In the genomic region with DNA sequence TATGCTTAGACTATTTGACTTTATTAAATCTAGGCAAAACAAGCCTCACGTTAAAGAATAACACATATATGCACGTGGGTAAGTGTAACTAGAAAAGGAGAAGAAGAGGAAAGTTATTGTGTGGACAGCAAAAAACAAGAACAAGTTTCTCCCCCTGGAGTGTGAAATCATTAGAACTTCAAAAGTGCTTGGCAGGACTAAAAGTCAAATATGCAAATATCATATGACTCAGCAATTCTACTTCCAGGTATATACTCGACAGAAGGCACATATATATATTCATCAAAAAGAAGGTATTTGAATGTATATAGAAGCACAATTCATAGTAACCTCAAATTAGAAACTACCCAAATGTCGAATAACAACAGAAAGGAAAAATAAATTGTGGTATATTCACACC, we compare ENCODE assay signal across 1 cellular context.
TF ChIP-seq lines count a peak whose summit lies in the region.

No MANE protein-coding gene starts in this region.

TF ChIP-seq in GM23338, 12 proteins besides CTCF, POLR2A, EP300 and RAD21 (continued from another document):
- TF ChIP-seq, protein P1, sequence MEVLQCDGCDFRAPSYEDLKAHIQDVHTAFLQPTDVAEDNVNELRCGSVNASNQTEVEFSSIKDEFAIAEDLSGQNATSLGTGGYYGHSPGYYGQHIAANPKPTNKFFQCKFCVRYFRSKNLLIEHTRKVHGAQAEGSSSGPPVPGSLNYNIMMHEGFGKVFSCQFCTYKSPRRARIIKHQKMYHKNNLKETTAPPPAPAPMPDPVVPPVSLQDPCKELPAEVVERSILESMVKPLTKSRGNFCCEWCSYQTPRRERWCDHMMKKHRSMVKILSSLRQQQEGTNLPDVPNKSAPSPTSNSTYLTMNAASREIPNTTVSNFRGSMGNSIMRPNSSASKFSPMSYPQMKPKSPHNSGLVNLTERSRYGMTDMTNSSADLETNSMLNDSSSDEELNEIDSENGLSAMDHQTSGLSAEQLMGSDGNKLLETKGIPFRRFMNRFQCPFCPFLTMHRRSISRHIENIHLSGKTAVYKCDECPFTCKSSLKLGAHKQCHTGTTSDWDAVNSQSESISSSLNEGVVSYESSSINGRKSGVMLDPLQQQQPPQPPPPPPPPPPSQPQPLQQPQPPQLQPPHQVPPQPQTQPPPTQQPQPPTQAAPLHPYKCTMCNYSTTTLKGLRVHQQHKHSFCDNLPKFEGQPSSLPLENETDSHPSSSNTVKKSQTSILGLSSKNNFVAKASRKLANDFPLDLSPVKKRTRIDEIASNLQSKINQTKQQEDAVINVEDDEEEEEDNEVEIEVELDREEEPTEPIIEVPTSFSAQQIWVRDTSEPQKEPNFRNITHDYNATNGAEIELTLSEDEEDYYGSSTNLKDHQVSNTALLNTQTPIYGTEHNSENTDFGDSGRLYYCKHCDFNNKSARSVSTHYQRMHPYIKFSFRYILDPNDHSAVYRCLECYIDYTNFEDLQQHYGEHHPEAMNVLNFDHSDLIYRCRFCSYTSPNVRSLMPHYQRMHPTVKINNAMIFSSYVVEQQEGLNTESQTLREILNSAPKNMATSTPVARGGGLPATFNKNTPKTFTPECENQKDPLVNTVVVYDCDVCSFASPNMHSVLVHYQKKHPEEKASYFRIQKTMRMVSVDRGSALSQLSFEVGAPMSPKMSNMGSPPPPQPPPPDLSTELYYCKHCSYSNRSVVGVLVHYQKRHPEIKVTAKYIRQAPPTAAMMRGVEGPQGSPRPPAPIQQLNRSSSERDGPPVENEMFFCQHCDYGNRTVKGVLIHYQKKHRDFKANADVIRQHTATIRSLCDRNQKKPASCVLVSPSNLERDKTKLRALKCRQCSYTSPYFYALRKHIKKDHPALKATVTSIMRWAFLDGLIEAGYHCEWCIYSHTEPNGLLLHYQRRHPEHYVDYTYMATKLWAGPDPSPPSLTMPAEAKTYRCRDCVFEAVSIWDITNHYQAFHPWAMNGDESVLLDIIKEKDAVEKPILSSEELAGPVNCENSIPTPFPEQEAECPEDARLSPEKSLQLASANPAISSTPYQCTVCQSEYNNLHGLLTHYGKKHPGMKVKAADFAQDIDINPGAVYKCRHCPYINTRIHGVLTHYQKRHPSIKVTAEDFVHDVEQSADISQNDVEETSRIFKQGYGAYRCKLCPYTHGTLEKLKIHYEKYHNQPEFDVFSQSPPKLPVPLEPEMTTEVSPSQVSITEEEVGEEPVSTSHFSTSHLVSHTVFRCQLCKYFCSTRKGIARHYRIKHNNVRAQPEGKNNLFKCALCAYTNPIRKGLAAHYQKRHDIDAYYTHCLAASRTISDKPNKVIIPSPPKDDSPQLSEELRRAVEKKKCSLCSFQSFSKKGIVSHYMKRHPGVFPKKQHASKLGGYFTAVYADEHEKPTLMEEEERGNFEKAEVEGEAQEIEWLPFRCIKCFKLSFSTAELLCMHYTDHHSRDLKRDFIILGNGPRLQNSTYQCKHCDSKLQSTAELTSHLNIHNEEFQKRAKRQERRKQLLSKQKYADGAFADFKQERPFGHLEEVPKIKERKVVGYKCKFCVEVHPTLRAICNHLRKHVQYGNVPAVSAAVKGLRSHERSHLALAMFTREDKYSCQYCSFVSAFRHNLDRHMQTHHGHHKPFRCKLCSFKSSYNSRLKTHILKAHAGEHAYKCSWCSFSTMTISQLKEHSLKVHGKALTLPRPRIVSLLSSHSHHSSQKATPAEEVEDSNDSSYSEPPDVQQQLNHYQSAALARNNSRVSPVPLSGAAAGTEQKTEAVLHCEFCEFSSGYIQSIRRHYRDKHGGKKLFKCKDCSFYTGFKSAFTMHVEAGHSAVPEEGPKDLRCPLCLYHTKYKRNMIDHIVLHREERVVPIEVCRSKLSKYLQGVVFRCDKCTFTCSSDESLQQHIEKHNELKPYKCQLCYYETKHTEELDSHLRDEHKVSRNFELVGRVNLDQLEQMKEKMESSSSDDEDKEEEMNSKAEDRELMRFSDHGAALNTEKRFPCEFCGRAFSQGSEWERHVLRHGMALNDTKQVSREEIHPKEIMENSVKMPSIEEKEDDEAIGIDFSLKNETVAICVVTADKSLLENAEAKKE (CRISPR knock-in tag; IDR thresholded peaks at IDR 0.05), result no peak
- TF ChIP-seq, protein P2, sequence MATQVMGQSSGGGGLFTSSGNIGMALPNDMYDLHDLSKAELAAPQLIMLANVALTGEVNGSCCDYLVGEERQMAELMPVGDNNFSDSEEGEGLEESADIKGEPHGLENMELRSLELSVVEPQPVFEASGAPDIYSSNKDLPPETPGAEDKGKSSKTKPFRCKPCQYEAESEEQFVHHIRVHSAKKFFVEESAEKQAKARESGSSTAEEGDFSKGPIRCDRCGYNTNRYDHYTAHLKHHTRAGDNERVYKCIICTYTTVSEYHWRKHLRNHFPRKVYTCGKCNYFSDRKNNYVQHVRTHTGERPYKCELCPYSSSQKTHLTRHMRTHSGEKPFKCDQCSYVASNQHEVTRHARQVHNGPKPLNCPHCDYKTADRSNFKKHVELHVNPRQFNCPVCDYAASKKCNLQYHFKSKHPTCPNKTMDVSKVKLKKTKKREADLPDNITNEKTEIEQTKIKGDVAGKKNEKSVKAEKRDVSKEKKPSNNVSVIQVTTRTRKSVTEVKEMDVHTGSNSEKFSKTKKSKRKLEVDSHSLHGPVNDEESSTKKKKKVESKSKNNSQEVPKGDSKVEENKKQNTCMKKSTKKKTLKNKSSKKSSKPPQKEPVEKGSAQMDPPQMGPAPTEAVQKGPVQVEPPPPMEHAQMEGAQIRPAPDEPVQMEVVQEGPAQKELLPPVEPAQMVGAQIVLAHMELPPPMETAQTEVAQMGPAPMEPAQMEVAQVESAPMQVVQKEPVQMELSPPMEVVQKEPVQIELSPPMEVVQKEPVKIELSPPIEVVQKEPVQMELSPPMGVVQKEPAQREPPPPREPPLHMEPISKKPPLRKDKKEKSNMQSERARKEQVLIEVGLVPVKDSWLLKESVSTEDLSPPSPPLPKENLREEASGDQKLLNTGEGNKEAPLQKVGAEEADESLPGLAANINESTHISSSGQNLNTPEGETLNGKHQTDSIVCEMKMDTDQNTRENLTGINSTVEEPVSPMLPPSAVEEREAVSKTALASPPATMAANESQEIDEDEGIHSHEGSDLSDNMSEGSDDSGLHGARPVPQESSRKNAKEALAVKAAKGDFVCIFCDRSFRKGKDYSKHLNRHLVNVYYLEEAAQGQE (IDR thresholded peaks at IDR 0.05; ENCODE audit: unreplicated experiment), result no peak
- TF ChIP-seq JUNB (IDR thresholded peaks at IDR 0.05; ENCODE audit: unreplicated experiment) (no peak), STAT1 (IDR thresholded peaks at IDR 0.05; ENCODE audit: unreplicated experiment) (no peak)
